In genomic region chr5:110054240-110054639, GRCh38 we compare ENCODE assay signal across 8 cellular contexts.
DNase-seq lines count a peak whose midpoint lies in the region; ATAC-seq and TF ChIP-seq lines count a peak whose summit lies in the region.

No MANE protein-coding gene starts in this region.

- H3K4me1 ChIP-seq in hepatocyte (ENCODE audit: insufficient read depth) (no peaks in the 10 kb centered on the region), gastroesophageal sphincter (peaks cover 0 to 26% (median 0%) of the 10 kb centered on the region in 3 donors)

- no peak overlapping the region for H3K4me3 ChIP-seq in hepatocyte
- no peak overlapping the region for H3K4me3 ChIP-seq in gastroesophageal sphincter

- no peak overlapping the region for H3K4me2 ChIP-seq in hepatocyte

- H3K36me3 ChIP-seq in hepatocyte (replicated peaks; ENCODE audit: insufficient read depth, low read depth) (no peaks in the 10 kb centered on the region), gastroesophageal sphincter (no peaks in the 10 kb centered on the region)

- no peaks in the 10 kb centered on the region for H4K20me1 ChIP-seq in hepatocyte (ENCODE audit: insufficient read depth, poor library complexity, severe bottlenecking)

- ATAC-seq in GM19035 (IDR thresholded peaks at IDR 0.05; ENCODE audit: unreplicated experiment) (peak; percentile 90), HG03469 (IDR thresholded peaks at IDR 0.05; ENCODE audit: unreplicated experiment) (peak; percentile 81), gastroesophageal sphincter (no peak)

- no peak overlapping the region for H2AFZ ChIP-seq in hepatocyte

- TF ChIP-seq EP300 in gastroesophageal sphincter (IDR thresholded peaks at IDR 0.05): no peak

- no peaks in the 10 kb centered on the region for H3K27me3 ChIP-seq in hepatocyte
- no peaks in the 10 kb centered on the region for H3K27me3 ChIP-seq in gastroesophageal sphincter

- no peaks in the 10 kb centered on the region for H3K79me2 ChIP-seq in hepatocyte

- no peaks in the 10 kb centered on the region for H3K9me2 ChIP-seq in hepatocyte (replicated peaks; ENCODE audit: insufficient read depth)

- TF ChIP-seq POLR2A in gastroesophageal sphincter (IDR thresholded peaks at IDR 0.05): no peak

- WGBS in hepatocyte (ENCODE audit: low lambda C conversion rate, missing lambda C conversion rate): 73% methylated on average over 2 of the region's 2 CpGs
- WGBS in gastroesophageal sphincter (ENCODE audit: low coverage in 1 of 2), 2 donors: 7 to 45% methylated on average over 1 to 2 of the region's 2 CpGs

- no peak overlapping the region for H3K27ac ChIP-seq in hepatocyte
- H3K27ac ChIP-seq in gastroesophageal sphincter: no peak overlapping the region

- TF ChIP-seq CTCF in hepatocyte (IDR thresholded peaks at IDR 0.05; ENCODE audit: poor library complexity) (peak; percentile 20), gastroesophageal sphincter (IDR thresholded peaks at IDR 0.05) (peak in 2 of 4 experiments; percentile 28 to 35)

- DNase-seq in AG08395 (ENCODE audit: low spot score): peak; percentile 12
- DNase-seq in RKO (ENCODE audit: low spot score): peak; percentile 64
- DNase-seq in activated T-helper 1 cell treated with anti-CD3 and anti-CD28 coated beads, Interleukin-2, amount 50 U/mL, for 16 hours (ENCODE audit: low read depth in 1 of 2, low spot score in 1 of 2): peak; percentile 16 to 47
- DNase-seq in hepatocyte (ENCODE audit: low spot score): peak; percentile 59
- DNase-seq in stimulated activated CD8-positive, alpha-beta memory T cell treated with anti-CD3 and anti-CD28 coated beads, Interleukin-15, amount 100 ng/mL, for 1 hour (ENCODE audit: low read depth): peak; percentile 30

- H3K9me3 ChIP-seq in hepatocyte (ENCODE audit: low read depth): no peaks in the 10 kb centered on the region
- no peaks in the 10 kb centered on the region for H3K9me3 ChIP-seq in gastroesophageal sphincter

Comparison
In these comparisons a context has a peak if more than half of its experiments do, and no peak if none do; other contexts are left out.
1. DNase-seq: peak in every context shown above with its lines; median percentile 64 in RKO; 59 in hepatocyte; 32 in activated T-helper 1 cell treated with anti-CD3 and anti-CD28 coated beads, Interleukin-2, amount 50 U/mL, for 16 hours; 30 in stimulated activated CD8-positive, alpha-beta memory T cell treated with anti-CD3 and anti-CD28 coated beads, Interleukin-15, amount 100 ng/mL, for 1 hour; 12 in AG08395.